In genomic region chr5:114782869-114783268, GRCh38 we compare ENCODE assay signal across 18 cellular contexts.
A peak's percentile ranks its signal among the peaks of the same experiment; 100 is the strongest.
DNase-seq lines count a peak whose midpoint lies in the region; ATAC-seq and TF ChIP-seq lines count a peak whose summit lies in the region.
"Had no signal": no experiment of that assay in that cellular context is flagged by ENCODE, and none has a peak within 500 bp of the region (broad histone marks: within the 10 kb centered on the region; RNA-seq: fewer than 3 reads in every experiment).

No MANE protein-coding gene starts in this region.

- no peaks in the 10 kb centered on the region for H3K4me1 ChIP-seq in mammary epithelial cell (ENCODE audit: insufficient read depth, low read length)
- H3K4me1 ChIP-seq in lower lobe of right lung: no peaks in the 10 kb centered on the region
- no peaks in the 10 kb centered on the region for H3K4me1 ChIP-seq in CD4-positive, alpha-beta memory T cell (ENCODE audit: insufficient read depth, low read length)
- H3K4me1 ChIP-seq: body of pancreas, foreskin keratinocyte, sigmoid colon had no signal

- no peaks in the 10 kb centered on the region for H3K27me3 ChIP-seq in mammary epithelial cell (ENCODE audit: insufficient read depth, low read length)
- H3K27me3 ChIP-seq in lower lobe of right lung (ENCODE audit: low read depth): no peaks in the 10 kb centered on the region
- no peaks in the 10 kb centered on the region for H3K27me3 ChIP-seq in CD4-positive, alpha-beta memory T cell (ENCODE audit: insufficient read depth, low read length)
- H3K27me3 ChIP-seq in CD4-positive, alpha-beta T cell (ENCODE audit: control insufficient read depth, insufficient read depth, low read length): no peaks in the 10 kb centered on the region
- H3K27me3 ChIP-seq: body of pancreas, foreskin keratinocyte, sigmoid colon had no signal

- DNase-seq in MCF 10A (ENCODE audit: unreplicated experiment) (peak; percentile 8), mammary epithelial cell (no peak), glutamatergic neuron (peak; percentile 19), lower lobe of right lung (peak; percentile 47), T-helper 1 cell (no peak), NCI-H524 (lab: John Stamatoyannopoulos, UW) (no peak)
- no peak for DNase-seq in CD4-positive, alpha-beta memory T cell
- DNase-seq in CD4-positive, alpha-beta T cell: no peak
- DNase-seq: activated CD8-positive, alpha-beta T cell treated with anti-CD3 and anti-CD28 coated beads for 36 hours; activated gamma-delta T cell; effector memory CD4-positive, alpha-beta T cell; foreskin keratinocyte; KG1; naive thymus-derived CD8-positive, alpha-beta T cell; NCI-H1930; sigmoid colon; stimulated activated naive CD4-positive, alpha-beta T cell treated with Interleukin-2 at 50 U/mL for 16 hours had no signal

- H3K27me3 Mint-ChIP-seq in MCF 10A (ENCODE audit: insufficient read depth, unreplicated experiment) (peaks cover 16% of the 10 kb centered on the region), glutamatergic neuron (ENCODE audit: unreplicated experiment) (no peaks in the 10 kb centered on the region)
- no peaks in the 10 kb centered on the region for H3K27me3 Mint-ChIP-seq in CD4-positive, alpha-beta memory T cell
- H3K27me3 Mint-ChIP-seq in CD4-positive, alpha-beta T cell: no peaks in the 10 kb centered on the region
- H3K27me3 Mint-ChIP-seq: activated CD8-positive, alpha-beta T cell treated with anti-CD3 and anti-CD28 coated beads for 36 hours had no signal

- H3K27ac Mint-ChIP-seq in MCF 10A (ENCODE audit: low read depth, unreplicated experiment): no peak overlapping the region
- no peak overlapping the region for H3K27ac Mint-ChIP-seq in glutamatergic neuron (ENCODE audit: unreplicated experiment)
- H3K27ac Mint-ChIP-seq in CD4-positive, alpha-beta memory T cell: no peak overlapping the region
- H3K27ac Mint-ChIP-seq in CD4-positive, alpha-beta T cell: no peak overlapping the region
- H3K27ac Mint-ChIP-seq: activated CD8-positive, alpha-beta T cell treated with anti-CD3 and anti-CD28 coated beads for 36 hours; naive thymus-derived CD8-positive, alpha-beta T cell had no signal

- ATAC-seq in lower lobe of right lung: peak; percentile 51 to 62
- ATAC-seq in CD4-positive, alpha-beta T cell (ENCODE audit: poor library complexity): no peak
- ATAC-seq: activated CD8-positive, alpha-beta T cell treated with anti-CD3 and anti-CD28 coated beads for 36 hours; body of pancreas; foreskin keratinocyte; naive thymus-derived CD8-positive, alpha-beta T cell had no signal

- H3K36me3 Mint-ChIP-seq in MCF 10A (ENCODE audit: insufficient read depth, unreplicated experiment) (no peaks in the 10 kb centered on the region), glutamatergic neuron (ENCODE audit: unreplicated experiment) (no peaks in the 10 kb centered on the region)
- H3K36me3 Mint-ChIP-seq in CD4-positive, alpha-beta memory T cell: no peaks in the 10 kb centered on the region
- H3K36me3 Mint-ChIP-seq in CD4-positive, alpha-beta T cell (ENCODE audit: low read depth): no peaks in the 10 kb centered on the region
- H3K36me3 Mint-ChIP-seq: naive thymus-derived CD8-positive, alpha-beta T cell had no signal

- H3K4me3 ChIP-seq in mammary epithelial cell (replicated peaks in 1 of 3; ENCODE audit: insufficient read depth in 1 of 3, low read depth in 2 of 3, low read length in 3 of 3) (no peak overlapping the region), lower lobe of right lung (no peak overlapping the region)
- no peak overlapping the region for H3K4me3 ChIP-seq in CD4-positive, alpha-beta memory T cell (ENCODE audit: low read length in 2 of 2)
- H3K4me3 ChIP-seq: body of pancreas, sigmoid colon had no signal

- intact Hi-C loops in MCF 10A (cut with micrococcal nuclease) (loop anchor here (10.0 kb wide), 1 partner anchor 328 kb away; no protein-coding TSS in a partner anchor), mammary epithelial cell (cut with micrococcal nuclease) (no loop called here), lower lobe of right lung (cut with DNase I) (no loop called here)
- intact Hi-C loops in CD4-positive, alpha-beta memory T cell (cut with micrococcal nuclease): no loop called here
- intact Hi-C loops in CD4-positive, alpha-beta T cell (cut with DNase I, micrococcal nuclease): no loop called here

- no peak overlapping the region for H3K9ac ChIP-seq in mammary epithelial cell (ENCODE audit: insufficient read depth, low read length)

- no peaks in the 10 kb centered on the region for H4K20me1 ChIP-seq in mammary epithelial cell (ENCODE audit: insufficient read depth, low read length)

- H3K9me3 ChIP-seq in mammary epithelial cell (replicated peaks; ENCODE audit: insufficient read depth, low read length): no peaks in the 10 kb centered on the region
- no peaks in the 10 kb centered on the region for H3K9me3 ChIP-seq in lower lobe of right lung
- H3K9me3 ChIP-seq in CD4-positive, alpha-beta memory T cell (ENCODE audit: control insufficient read depth in 1 of 2, low read length in 2 of 2): no peaks in the 10 kb centered on the region
- H3K9me3 ChIP-seq in CD4-positive, alpha-beta T cell (ENCODE audit: control insufficient read depth, low read length): no peaks in the 10 kb centered on the region
- H3K9me3 ChIP-seq: body of pancreas, sigmoid colon had no signal

- CTCF ChIA-PET in MCF 10A (lab: Yijun Ruan, JAX) (no interaction called here), mammary epithelial cell (lab: Charles Lee; ENCODE audit: low non-redundant PET) (no interaction called here)
- CTCF ChIA-PET in CD4-positive, alpha-beta memory T cell (lab: Charles Lee; ENCODE audit: partially characterized antibody): no interaction called here
- CTCF ChIA-PET in CD4-positive, alpha-beta T cell (lab: Charles Lee): no interaction called here

- no peaks in the 10 kb centered on the region for H3K79me2 ChIP-seq in mammary epithelial cell (ENCODE audit: insufficient read depth, low read length)

- dilution Hi-C loops in mammary epithelial cell (cut with HindIII; ENCODE audit: low sequenced_read_pairs): no loop called here

- WGBS in mammary epithelial cell (ENCODE audit: low coverage, missing lambda C conversion rate): 0% methylated on average over 6 of the region's 8 CpGs

- POLR2A ChIA-PET in MCF 10A (lab: Yijun Ruan, JAX): no interaction called here
- POLR2A ChIA-PET in CD4-positive, alpha-beta memory T cell (lab: Charles Lee; ENCODE audit: partially characterized antibody): no interaction called here
- POLR2A ChIA-PET in CD4-positive, alpha-beta T cell (lab: Charles Lee): no interaction called here

- in situ Hi-C loops in mammary epithelial cell (cut with MboI; ENCODE audit: low sequenced_read_pairs in 2 of 2): no loop called here

- H3K4me2 ChIP-seq in mammary epithelial cell (ENCODE audit: insufficient read depth, low read depth, low read length): no peak overlapping the region

- no peak overlapping the region for H3K27ac ChIP-seq in mammary epithelial cell (ENCODE audit: insufficient read depth, low read depth, low read length)
- no peak overlapping the region for H3K27ac ChIP-seq in lower lobe of right lung
- no peak overlapping the region for H3K27ac ChIP-seq in CD4-positive, alpha-beta memory T cell (ENCODE audit: low read depth, low read length)
- H3K27ac ChIP-seq in CD4-positive, alpha-beta T cell (ENCODE audit: low read depth, low read length): no peak overlapping the region
- H3K27ac ChIP-seq: body of pancreas, foreskin keratinocyte, sigmoid colon had no signal

- H3K4me3 Mint-ChIP-seq in MCF 10A (ENCODE audit: unreplicated experiment) (no peak overlapping the region), glutamatergic neuron (ENCODE audit: unreplicated experiment) (no peak overlapping the region)
- H3K4me3 Mint-ChIP-seq in CD4-positive, alpha-beta memory T cell: no peak overlapping the region
- no peak overlapping the region for H3K4me3 Mint-ChIP-seq in CD4-positive, alpha-beta T cell
- H3K4me3 Mint-ChIP-seq: activated CD8-positive, alpha-beta T cell treated with anti-CD3 and anti-CD28 coated beads for 36 hours; naive thymus-derived CD8-positive, alpha-beta T cell had no signal

- no peaks in the 10 kb centered on the region for H3K4me1 Mint-ChIP-seq in MCF 10A (ENCODE audit: insufficient read depth, unreplicated experiment)
- peaks cover 7% of the 10 kb centered on the region for H3K4me1 Mint-ChIP-seq in glutamatergic neuron (ENCODE audit: low read depth, unreplicated experiment)
- no peaks in the 10 kb centered on the region for H3K4me1 Mint-ChIP-seq in CD4-positive, alpha-beta memory T cell
- H3K4me1 Mint-ChIP-seq in CD4-positive, alpha-beta T cell (ENCODE audit: low read depth): no peaks in the 10 kb centered on the region

- H3K9me3 Mint-ChIP-seq in MCF 10A (ENCODE audit: unreplicated experiment): no peaks in the 10 kb centered on the region
- peaks cover 2% of the 10 kb centered on the region for H3K9me3 Mint-ChIP-seq in glutamatergic neuron (ENCODE audit: unreplicated experiment)
- H3K9me3 Mint-ChIP-seq in CD4-positive, alpha-beta memory T cell: peaks cover 0 to 3% (median 0%) of the 10 kb centered on the region in 8 donors
- H3K9me3 Mint-ChIP-seq in CD4-positive, alpha-beta T cell: no peaks in the 10 kb centered on the region
- H3K9me3 Mint-ChIP-seq: naive thymus-derived CD8-positive, alpha-beta T cell had no signal

- BruUV-seq in MCF 10A (replicated peaks; lab: Mats Ljungman, UMichigan) (no TSS peak), mammary epithelial cell (replicated peaks; lab: Mats Ljungman, UMichigan) (no TSS peak)

- H2AFZ ChIP-seq in mammary epithelial cell (ENCODE audit: low read depth, low read length): no peak overlapping the region

- H3K36me3 ChIP-seq in mammary epithelial cell (ENCODE audit: insufficient read depth, low read length) (no peaks in the 10 kb centered on the region), lower lobe of right lung (no peaks in the 10 kb centered on the region)
- no peaks in the 10 kb centered on the region for H3K36me3 ChIP-seq in CD4-positive, alpha-beta memory T cell (ENCODE audit: insufficient read depth, low read length)
- H3K36me3 ChIP-seq: sigmoid colon had no signal

- TF ChIP-seq CTCF in MCF 10A (IDR thresholded peaks at IDR 0.05; ENCODE audit: unreplicated experiment) (no peak), mammary epithelial cell (conservative IDR thresholded peaks at IDR 0.05 in 1 of 2, IDR thresholded peaks at IDR 0.05 in 1 of 2; ENCODE audit: extremely low read depth in 1 of 2, insufficient read depth in 1 of 2, low read depth in 1 of 2, low read length in 2 of 2) (peak in 1 of 2 donors; percentile 4), glutamatergic neuron (IDR thresholded peaks at IDR 0.05; ENCODE audit: partially characterized antibody, unreplicated experiment) (no peak), lower lobe of right lung (IDR thresholded peaks at IDR 0.05) (no peak)
- TF ChIP-seq CTCF in CD4-positive, alpha-beta T cell (IDR thresholded peaks at IDR 0.05): no peak

Comparison
In these comparisons a context has a peak if more than half of its experiments do, and no peak if none do; other contexts are left out.
1. DNase-seq: peak in MCF 10A (single experiment), glutamatergic neuron (single experiment) and lower lobe of right lung (single experiment); none in mammary epithelial cell (single experiment), T-helper 1 cell (0 of 5), NCI-H524 (0 of 2), CD4-positive, alpha-beta memory T cell (0 of 5) and CD4-positive, alpha-beta T cell (0 of 10).